ENCODE assay signal across 7 cellular contexts in genomic region chr19:57838622-57839191, GRCh38. TPM values are rescaled to one million over a fixed set of nuclear protein-coding genes. Genes with fewer than 3 reads are reported as not detected.
A peak's percentile ranks its signal among the peaks of the same experiment; 100 is the strongest.
DNase-seq lines count a peak whose midpoint lies in the region; ATAC-seq and TF ChIP-seq lines count a peak whose summit lies in the region.
"Not testable (repeated sequence)": the region's sequence is repeated elsewhere in the genome, so short reads cannot be mapped to it uniquely, and the experiment has no call there.

No MANE protein-coding gene starts in this region.

- intact Hi-C loops in activated CD4-positive, alpha-beta memory T cell treated with anti-CD3 and anti-CD28 coated beads for 36 hours (cut with micrococcal nuclease): not testable (repeated sequence)

- not testable (repeated sequence) for H3K27ac ChIP-seq in DND-41 (ENCODE audit: low read length)

- not testable (repeated sequence) for H3K9me3 ChIP-seq in DND-41 (ENCODE audit: insufficient read depth, low read length, severe bottlenecking)

- H3K36me3 ChIP-seq in DND-41 (ENCODE audit: insufficient read depth, low read length): peaks cover 52% of the 10 kb centered on the region

- TF ChIP-seq CTCF in DND-41 (IDR thresholded peaks at IDR 0.05; ENCODE audit: borderline replicate concordance, extremely low read depth, low read length, poor library complexity, severe bottlenecking); chondrocyte (IDR thresholded peaks at IDR 0.05): not testable (repeated sequence)

- H3K27me3 ChIP-seq in DND-41 (ENCODE audit: insufficient read depth, low read length, poor library complexity): not testable (repeated sequence)

- not testable (repeated sequence) for H3K9me3 Mint-ChIP-seq in activated CD4-positive, alpha-beta memory T cell treated with anti-CD3 and anti-CD28 coated beads for 36 hours; activated T-cell treated with anti-CD3 and anti-CD28 coated beads, Interleukin-2, amount 50 U/mL, for 72 hours; activated naive CD8-positive, alpha-beta T cell (ENCODE audit: low read depth); chondrocyte (ENCODE audit: low read depth); naive thymus-derived CD8-positive, alpha-beta T cell

- H3K4me1 ChIP-seq in DND-41 (ENCODE audit: insufficient read depth, low read length): not testable (repeated sequence)

- ATAC-seq in DND-41 (ENCODE audit: insufficient read depth, low read depth): peak; percentile 65
- ATAC-seq in activated T-cell treated with anti-CD3 and anti-CD28 coated beads, Interleukin-2, amount 50 U/mL, for 72 hours (replicated peaks in 1 of 2): peak; percentile 78 to 84
- ATAC-seq in naive thymus-derived CD8-positive, alpha-beta T cell: peak in 1 of 2 donors; percentile 53
- peak; percentile 66 for ATAC-seq in stimulated activated naive CD8-positive, alpha-beta T cell treated with anti-CD3 and anti-CD28 coated beads, Interleukin-15, Interleukin-2, amounts not matched to agents 100 U/mL and 50 U/mL, for 24 hours

- not testable (repeated sequence) for H3K4me2 ChIP-seq in DND-41 (ENCODE audit: insufficient read depth, low read length)

- not testable (repeated sequence) for H2AFZ ChIP-seq in DND-41 (ENCODE audit: low read depth, low read length)

- not testable (repeated sequence) for H3K27me3 Mint-ChIP-seq in activated CD4-positive, alpha-beta memory T cell treated with anti-CD3 and anti-CD28 coated beads for 36 hours; activated T-cell treated with anti-CD3 and anti-CD28 coated beads, Interleukin-2, amount 50 U/mL, for 72 hours (ENCODE audit: low read depth); activated naive CD8-positive, alpha-beta T cell; chondrocyte (ENCODE audit: low read depth); naive thymus-derived CD8-positive, alpha-beta T cell

- peaks cover 40% of the 10 kb centered on the region for H3K79me2 ChIP-seq in DND-41 (ENCODE audit: insufficient read depth, low read length)

- H3K4me1 Mint-ChIP-seq in activated CD4-positive, alpha-beta memory T cell treated with anti-CD3 and anti-CD28 coated beads for 36 hours (ENCODE audit: low read depth): peaks cover 11% of the 10 kb centered on the region
- H3K4me1 Mint-ChIP-seq in activated T-cell treated with anti-CD3 and anti-CD28 coated beads, Interleukin-2, amount 50 U/mL, for 72 hours (ENCODE audit: low read depth): not testable (repeated sequence)
- H3K4me1 Mint-ChIP-seq in activated naive CD8-positive, alpha-beta T cell (ENCODE audit: low read depth): peaks cover 17% of the 10 kb centered on the region
- H3K4me1 Mint-ChIP-seq in chondrocyte (ENCODE audit: low read depth): peaks cover 13% of the 10 kb centered on the region
- peaks cover 14 to 21% (median 16%) of the 10 kb centered on the region in 4 donors for H3K4me1 Mint-ChIP-seq in naive thymus-derived CD8-positive, alpha-beta T cell

- H3K9ac ChIP-seq in DND-41 (ENCODE audit: low read depth, low read length): not testable (repeated sequence)

- H3K27ac Mint-ChIP-seq in activated CD4-positive, alpha-beta memory T cell treated with anti-CD3 and anti-CD28 coated beads for 36 hours: peak overlapping the region; percentile 26
- H3K27ac Mint-ChIP-seq in activated T-cell treated with anti-CD3 and anti-CD28 coated beads, Interleukin-2, amount 50 U/mL, for 72 hours: peak overlapping the region; percentile 43
- peak overlapping the region; percentile 46 for H3K27ac Mint-ChIP-seq in activated naive CD8-positive, alpha-beta T cell
- H3K27ac Mint-ChIP-seq in chondrocyte (ENCODE audit: unreplicated experiment): peak overlapping the region; percentile 51
- peak overlapping the region in 9 of 10 donors; percentile 35 to 87 (median 61) for H3K27ac Mint-ChIP-seq in naive thymus-derived CD8-positive, alpha-beta T cell

- H4K20me1 ChIP-seq in DND-41 (ENCODE audit: insufficient read depth, low read length): not testable (repeated sequence)

- peaks cover 37% of the 10 kb centered on the region for H3K36me3 Mint-ChIP-seq in activated CD4-positive, alpha-beta memory T cell treated with anti-CD3 and anti-CD28 coated beads for 36 hours
- H3K36me3 Mint-ChIP-seq in activated T-cell treated with anti-CD3 and anti-CD28 coated beads, Interleukin-2, amount 50 U/mL, for 72 hours (ENCODE audit: insufficient read depth in 2 of 2): peaks cover 12 to 14% of the 10 kb centered on the region in 2 donors
- H3K36me3 Mint-ChIP-seq in activated naive CD8-positive, alpha-beta T cell: peaks cover 10% of the 10 kb centered on the region
- peaks cover 15% of the 10 kb centered on the region for H3K36me3 Mint-ChIP-seq in chondrocyte (ENCODE audit: low read depth)
- peaks cover 0 to 62% (median 14%) of the 10 kb centered on the region in 3 donors for H3K36me3 Mint-ChIP-seq in naive thymus-derived CD8-positive, alpha-beta T cell

- H3K4me3 Mint-ChIP-seq in activated CD4-positive, alpha-beta memory T cell treated with anti-CD3 and anti-CD28 coated beads for 36 hours; activated T-cell treated with anti-CD3 and anti-CD28 coated beads, Interleukin-2, amount 50 U/mL, for 72 hours; activated naive CD8-positive, alpha-beta T cell; chondrocyte (ENCODE audit: unreplicated experiment); naive thymus-derived CD8-positive, alpha-beta T cell: not testable (repeated sequence)

- not testable (repeated sequence) for DNase-seq in DND-41; activated CD4-positive, alpha-beta memory T cell treated with anti-CD3 and anti-CD28 coated beads for 36 hours; activated T-cell treated with anti-CD3 and anti-CD28 coated beads, Interleukin-2, amount 50 U/mL, for 72 hours; chondrocyte (ENCODE audit: low spot score); naive thymus-derived CD8-positive, alpha-beta T cell; stimulated activated naive CD8-positive, alpha-beta T cell treated with anti-CD3 and anti-CD28 coated beads, Interleukin-15, Interleukin-2, amounts not matched to agents 100 U/mL and 50 U/mL, for 24 hours

- CTCF ChIA-PET in activated CD4-positive, alpha-beta memory T cell treated with anti-CD3 and anti-CD28 coated beads for 36 hours (lab: Charles Lee): not testable (repeated sequence)

- not testable (repeated sequence) for H3K4me3 ChIP-seq in DND-41 (ENCODE audit: low read depth in 1 of 2, low read length in 2 of 2)

- POLR2A ChIA-PET in activated CD4-positive, alpha-beta memory T cell treated with anti-CD3 and anti-CD28 coated beads for 36 hours (lab: Charles Lee); naive thymus-derived CD8-positive, alpha-beta T cell (lab: Charles Lee): not testable (repeated sequence)

RNA-seq across cellular contexts. Expression of gene ZNF587B, which starts 8.6 kb away (rescaled TPM):
- 10 to 100 TPM; 14.2 to 15.2 TPM for total RNA-seq in activated CD4-positive, alpha-beta memory T cell treated with anti-CD3 and anti-CD28 coated beads for 36 hours
- total RNA-seq in activated T-cell treated with anti-CD3 and anti-CD28 coated beads, Interleukin-2, amount 50 U/mL, for 72 hours: 10 to 100 TPM; 16.8 to 18.0 TPM
- 6.9 to 14.5 TPM (median 8.0 TPM) in 3 replicates for total RNA-seq in chondrocyte
- 10 to 100 TPM; 29.1 to 29.9 TPM for total RNA-seq in naive thymus-derived CD8-positive, alpha-beta T cell
- 1 to 10 TPM in 1 of 3 donors, under 1 TPM in 2; 0.27 to 1.3 (median 0.76) TPM for polyA plus RNA-seq in naive thymus-derived CD8-positive, alpha-beta T cell

RNA-seq across cellular contexts. Expression of gene ZNF587, which starts 11.0 kb away (rescaled TPM):
- 10 to 100 TPM; 20.9 to 23.9 TPM for total RNA-seq in activated CD4-positive, alpha-beta memory T cell treated with anti-CD3 and anti-CD28 coated beads for 36 hours
- 10 to 100 TPM; 31.5 to 32.5 TPM for total RNA-seq in activated T-cell treated with anti-CD3 and anti-CD28 coated beads, Interleukin-2, amount 50 U/mL, for 72 hours
- 27.1 to 39.9 TPM (median 30.8 TPM) in 3 replicates for total RNA-seq in chondrocyte
- 10 to 100 TPM; 61.9 to 69.2 TPM for total RNA-seq in naive thymus-derived CD8-positive, alpha-beta T cell
- 1 to 10 TPM; 1.3 to 7.4 (median 4.7) TPM for polyA plus RNA-seq in naive thymus-derived CD8-positive, alpha-beta T cell

RNA-seq across cellular contexts. Expression of gene ZNF552, which starts 24.0 kb away (rescaled TPM):
- 1 to 10 TPM; 4.8 to 6.1 TPM for total RNA-seq in activated CD4-positive, alpha-beta memory T cell treated with anti-CD3 and anti-CD28 coated beads for 36 hours
- 1 to 10 TPM; 7.7 to 8.4 TPM for total RNA-seq in activated T-cell treated with anti-CD3 and anti-CD28 coated beads, Interleukin-2, amount 50 U/mL, for 72 hours
- total RNA-seq in chondrocyte: 3.6 to 5.5 TPM (median 3.7 TPM) in 3 replicates
- 10 to 100 TPM; 17.3 to 21.8 TPM for total RNA-seq in naive thymus-derived CD8-positive, alpha-beta T cell
- 10 to 100 TPM in 1 of 3 donors, 1 to 10 TPM in 2; 6.4 to 12.4 (median 7.4) TPM for polyA plus RNA-seq in naive thymus-derived CD8-positive, alpha-beta T cell

RNA-seq across cellular contexts. Expression of gene ZNF814, which starts 50.1 kb away (rescaled TPM):
- 10 to 100 TPM; 10.4 to 12.4 TPM for total RNA-seq in activated CD4-positive, alpha-beta memory T cell treated with anti-CD3 and anti-CD28 coated beads for 36 hours
- 10 to 100 TPM; 16.1 to 21.4 TPM for total RNA-seq in activated T-cell treated with anti-CD3 and anti-CD28 coated beads, Interleukin-2, amount 50 U/mL, for 72 hours
- 7.9 to 16.6 TPM (median 8.5 TPM) in 3 replicates for total RNA-seq in chondrocyte
- 10 to 100 TPM; 84.6 to 85.1 TPM for total RNA-seq in naive thymus-derived CD8-positive, alpha-beta T cell
- 10 to 100 TPM; 13.2 to 32.2 (median 20.9) TPM for polyA plus RNA-seq in naive thymus-derived CD8-positive, alpha-beta T cell
